Comparison of ENCODE assay signal across 8 cellular contexts in genomic region chr1:151251656-151252470, GRCh38. TPM values are rescaled to one million over a fixed set of nuclear protein-coding genes. Genes with fewer than 3 reads are reported as not detected.
DNase-seq lines count a peak whose midpoint lies in the region; ATAC-seq, FAIRE-seq and TF ChIP-seq lines count a peak whose summit lies in the region.

No MANE protein-coding gene starts in this region.

- H3K9me2 ChIP-seq in OCI-LY1 (ENCODE audit: low read depth, low read length) = no peaks in the 10 kb centered on the region

- peak; percentile 93 for FAIRE-seq in G401.6 (lab: Jason Lieb, UNC)

- H3K9me3 Mint-ChIP-seq in natural killer cell treated with Interleukin-12 subunit alpha and Interleukin-12 subunit beta and Interleukin-15 and Interleukin-18, amount 100 ng/mL, for 72 hours = no peaks in the 10 kb centered on the region

- DNase-seq in KBM-7 (peak; percentile 73), activated T-cell treated with anti-CD3 and anti-CD28 coated beads for 24 hours (ENCODE audit: low read depth) (peak; percentile 48)
- peak; percentile 73 for DNase-seq in natural killer cell treated with Interleukin-12 subunit alpha and Interleukin-12 subunit beta and Interleukin-15 and Interleukin-18, amount 100 ng/mL, for 72 hours (ENCODE audit: low spot score)
- peak; percentile 64 for DNase-seq in stimulated activated naive CD8-positive, alpha-beta T cell treated with anti-CD3 and anti-CD28 coated beads, Interleukin-15, Interleukin-2, amounts not matched to agents 100 U/mL and 50 U/mL, for 24 hours

- TF ChIP-seq CTCF in OCI-LY1 (IDR thresholded peaks at IDR 0.05; ENCODE audit: low read length) = peak; percentile 88

- peaks cover 36% of the 10 kb centered on the region for H3K36me3 ChIP-seq in OCI-LY1 (ENCODE audit: insufficient read depth, low read length)

- H3K9ac ChIP-seq in OCI-LY1 (ENCODE audit: low read length) = no peak overlapping the region

- H3F3A ChIP-seq in OCI-LY1 (ENCODE audit: insufficient read depth, low read length) = no peaks in the 10 kb centered on the region; the same call in 1 of the 2 replicates

- peaks cover 14% of the 10 kb centered on the region for H3K36me3 Mint-ChIP-seq in natural killer cell treated with Interleukin-12 subunit alpha and Interleukin-12 subunit beta and Interleukin-15 and Interleukin-18, amount 100 ng/mL, for 72 hours

- H3K9me3 ChIP-seq in OCI-LY1 (ENCODE audit: low read length) = no peaks in the 10 kb centered on the region

- ATAC-seq in esophagus mucosa (peak; percentile 58), GM18870 (IDR thresholded peaks at IDR 0.05; ENCODE audit: unreplicated experiment) (no peak)
- ATAC-seq in natural killer cell treated with Interleukin-12 subunit alpha and Interleukin-12 subunit beta and Interleukin-15 and Interleukin-18, amount 100 ng/mL, for 72 hours = peak in 1 of 2 donors; percentile 51
- peak; percentile 61 for ATAC-seq in stimulated activated naive CD8-positive, alpha-beta T cell treated with anti-CD3 and anti-CD28 coated beads, Interleukin-15, Interleukin-2, amounts not matched to agents 100 U/mL and 50 U/mL, for 24 hours

- no peak overlapping the region for H3K27ac ChIP-seq in OCI-LY1 (ENCODE audit: low read depth, low read length, poor library complexity, severe bottlenecking)

- in situ Hi-C loops in KBM-7 (cut with MboI; ENCODE audit: low pct_unique_long_range_greater_than_20kb, low sequenced_read_pairs) = no loop called here

- no peaks in the 10 kb centered on the region for H3K27me3 Mint-ChIP-seq in natural killer cell treated with Interleukin-12 subunit alpha and Interleukin-12 subunit beta and Interleukin-15 and Interleukin-18, amount 100 ng/mL, for 72 hours

- H3K4me1 Mint-ChIP-seq in natural killer cell treated with Interleukin-12 subunit alpha and Interleukin-12 subunit beta and Interleukin-15 and Interleukin-18, amount 100 ng/mL, for 72 hours (ENCODE audit: low read depth in 2 of 2) = peaks cover 14 to 18% of the 10 kb centered on the region in 2 donors

- no peaks in the 10 kb centered on the region for H3K27me3 ChIP-seq in OCI-LY1 (ENCODE audit: insufficient read depth, low read length)

- no peak overlapping the region for H3K4me3 ChIP-seq in OCI-LY1 (ENCODE audit: low read depth, low read length, poor library complexity, severe bottlenecking)

- no peak overlapping the region for H2AFZ ChIP-seq in OCI-LY1 (ENCODE audit: low read length)

- no peaks in the 10 kb centered on the region for H4K20me1 ChIP-seq in OCI-LY1 (ENCODE audit: insufficient read depth, low read length)

- H3K27ac Mint-ChIP-seq in natural killer cell treated with Interleukin-12 subunit alpha and Interleukin-12 subunit beta and Interleukin-15 and Interleukin-18, amount 100 ng/mL, for 72 hours = no peak overlapping the region

- peaks cover 16% of the 10 kb centered on the region for H3K79me2 ChIP-seq in OCI-LY1 (ENCODE audit: insufficient read depth, low read length)

- peaks cover 7% of the 10 kb centered on the region for H3K4me1 ChIP-seq in OCI-LY1 (ENCODE audit: insufficient read depth, low read length, severe bottlenecking)

- no peak overlapping the region for H3K4me3 Mint-ChIP-seq in natural killer cell treated with Interleukin-12 subunit alpha and Interleukin-12 subunit beta and Interleukin-15 and Interleukin-18, amount 100 ng/mL, for 72 hours

- H3K4me2 ChIP-seq in OCI-LY1 (ENCODE audit: low read length) = no peak overlapping the region

RNA-seq across cellular contexts. Expression of gene PSMD4, which starts 2.7 kb away (rescaled TPM):
- 126 TPM for total RNA-seq in esophagus mucosa
- total RNA-seq in natural killer cell treated with Interleukin-12 subunit alpha and Interleukin-12 subunit beta and Interleukin-15 and Interleukin-18, amount 100 ng/mL, for 72 hours = 100 to 1,000 TPM; 193 to 235 TPM

RNA-seq across cellular contexts. Expression of gene ZNF687, which starts 30.2 kb away (rescaled TPM):
- 12.6 TPM for total RNA-seq in esophagus mucosa
- total RNA-seq in natural killer cell treated with Interleukin-12 subunit alpha and Interleukin-12 subunit beta and Interleukin-15 and Interleukin-18, amount 100 ng/mL, for 72 hours = 10 to 100 TPM; 29.1 to 31.2 TPM

RNA-seq across cellular contexts. Expression of gene PIP5K1A, which starts 53.5 kb away (rescaled TPM):
- 28.2 TPM for total RNA-seq in esophagus mucosa
- total RNA-seq in natural killer cell treated with Interleukin-12 subunit alpha and Interleukin-12 subunit beta and Interleukin-15 and Interleukin-18, amount 100 ng/mL, for 72 hours = 100 to 1,000 TPM in 1 of 2 donors, 10 to 100 TPM in 1; 93.8 to 116 TPM
